In the genomic region with DNA sequence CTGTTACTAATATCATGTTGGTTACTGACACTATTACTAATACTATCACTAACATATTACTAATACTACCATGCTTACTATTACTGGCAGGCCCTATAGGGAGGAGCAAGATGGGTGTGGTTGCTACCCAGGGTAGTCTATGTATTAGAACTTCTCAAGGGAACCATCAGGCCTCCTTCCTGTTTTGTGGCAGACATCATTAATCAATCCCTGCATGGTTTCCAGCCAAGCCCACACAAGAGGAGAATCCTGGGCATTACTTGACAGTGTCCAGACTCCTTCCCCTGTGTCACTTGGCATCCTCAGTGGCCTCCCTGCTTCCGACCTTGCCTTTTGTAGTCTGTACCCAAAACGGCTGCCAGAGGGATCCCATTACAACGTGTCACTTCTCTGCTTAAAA, we compare ENCODE assay signal across 1 cellular context.
TF ChIP-seq lines count a peak whose summit lies in the region.

No MANE protein-coding gene starts in this region.

TF ChIP-seq in K562, 482 proteins besides CTCF, POLR2A, EP300 and RAD21:
- TF ChIP-seq, protein P1, sequence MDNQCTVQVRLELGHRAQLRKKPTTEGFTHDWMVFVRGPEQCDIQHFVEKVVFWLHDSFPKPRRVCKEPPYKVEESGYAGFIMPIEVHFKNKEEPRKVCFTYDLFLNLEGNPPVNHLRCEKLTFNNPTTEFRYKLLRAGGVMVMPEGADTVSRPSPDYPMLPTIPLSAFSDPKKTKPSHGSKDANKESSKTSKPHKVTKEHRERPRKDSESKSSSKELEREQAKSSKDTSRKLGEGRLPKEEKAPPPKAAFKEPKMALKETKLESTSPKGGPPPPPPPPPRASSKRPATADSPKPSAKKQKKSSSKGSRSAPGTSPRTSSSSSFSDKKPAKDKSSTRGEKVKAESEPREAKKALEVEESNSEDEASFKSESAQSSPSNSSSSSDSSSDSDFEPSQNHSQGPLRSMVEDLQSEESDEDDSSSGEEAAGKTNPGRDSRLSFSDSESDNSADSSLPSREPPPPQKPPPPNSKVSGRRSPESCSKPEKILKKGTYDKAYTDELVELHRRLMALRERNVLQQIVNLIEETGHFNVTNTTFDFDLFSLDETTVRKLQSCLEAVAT (IDR thresholded peaks at IDR 0.05), result peak in 1 of 2 experiments; percentile 98; a peak in 2 of 4 replicates
- TF ChIP-seq ZBTB17 (CRISPR knock-in tag; IDR thresholded peaks at IDR 0.05) (peak; percentile 98), CREB3L1 (IDR thresholded peaks at IDR 0.05; ENCODE audit: borderline replicate concordance, low read depth) (peak; percentile 85), CHAMP1 (IDR thresholded peaks at IDR 0.05) (no peak), AFF4 (CRISPR knock-in tag; IDR thresholded peaks at IDR 0.05) (no peak), ZNF197 (CRISPR knock-in tag; IDR thresholded peaks at IDR 0.05; ENCODE audit: low read depth) (no peak), ERF (CRISPR knock-in tag; IDR thresholded peaks at IDR 0.05) (no peak), NFE2L1 (tag; IDR thresholded peaks at IDR 0.05; ENCODE audit: borderline replicate concordance, low read depth) (no peak), HMG20A (CRISPR knock-in tag; conservative IDR thresholded peaks at IDR 0.05) (no peak)
- TF ChIP-seq, protein P2, sequence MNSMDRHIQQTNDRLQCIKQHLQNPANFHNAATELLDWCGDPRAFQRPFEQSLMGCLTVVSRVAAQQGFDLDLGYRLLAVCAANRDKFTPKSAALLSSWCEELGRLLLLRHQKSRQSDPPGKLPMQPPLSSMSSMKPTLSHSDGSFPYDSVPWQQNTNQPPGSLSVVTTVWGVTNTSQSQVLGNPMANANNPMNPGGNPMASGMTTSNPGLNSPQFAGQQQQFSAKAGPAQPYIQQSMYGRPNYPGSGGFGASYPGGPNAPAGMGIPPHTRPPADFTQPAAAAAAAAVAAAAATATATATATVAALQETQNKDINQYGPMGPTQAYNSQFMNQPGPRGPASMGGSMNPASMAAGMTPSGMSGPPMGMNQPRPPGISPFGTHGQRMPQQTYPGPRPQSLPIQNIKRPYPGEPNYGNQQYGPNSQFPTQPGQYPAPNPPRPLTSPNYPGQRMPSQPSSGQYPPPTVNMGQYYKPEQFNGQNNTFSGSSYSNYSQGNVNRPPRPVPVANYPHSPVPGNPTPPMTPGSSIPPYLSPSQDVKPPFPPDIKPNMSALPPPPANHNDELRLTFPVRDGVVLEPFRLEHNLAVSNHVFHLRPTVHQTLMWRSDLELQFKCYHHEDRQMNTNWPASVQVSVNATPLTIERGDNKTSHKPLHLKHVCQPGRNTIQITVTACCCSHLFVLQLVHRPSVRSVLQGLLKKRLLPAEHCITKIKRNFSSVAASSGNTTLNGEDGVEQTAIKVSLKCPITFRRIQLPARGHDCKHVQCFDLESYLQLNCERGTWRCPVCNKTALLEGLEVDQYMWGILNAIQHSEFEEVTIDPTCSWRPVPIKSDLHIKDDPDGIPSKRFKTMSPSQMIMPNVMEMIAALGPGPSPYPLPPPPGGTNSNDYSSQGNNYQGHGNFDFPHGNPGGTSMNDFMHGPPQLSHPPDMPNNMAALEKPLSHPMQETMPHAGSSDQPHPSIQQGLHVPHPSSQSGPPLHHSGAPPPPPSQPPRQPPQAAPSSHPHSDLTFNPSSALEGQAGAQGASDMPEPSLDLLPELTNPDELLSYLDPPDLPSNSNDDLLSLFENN (IDR thresholded peaks at IDR 0.05; ENCODE audit: low read depth in 2 of 2, low read length in 2 of 2), result peak in 1 of 2 experiments; percentile 73; a peak in 1 of 4 replicates
- TF ChIP-seq, protein P3, sequence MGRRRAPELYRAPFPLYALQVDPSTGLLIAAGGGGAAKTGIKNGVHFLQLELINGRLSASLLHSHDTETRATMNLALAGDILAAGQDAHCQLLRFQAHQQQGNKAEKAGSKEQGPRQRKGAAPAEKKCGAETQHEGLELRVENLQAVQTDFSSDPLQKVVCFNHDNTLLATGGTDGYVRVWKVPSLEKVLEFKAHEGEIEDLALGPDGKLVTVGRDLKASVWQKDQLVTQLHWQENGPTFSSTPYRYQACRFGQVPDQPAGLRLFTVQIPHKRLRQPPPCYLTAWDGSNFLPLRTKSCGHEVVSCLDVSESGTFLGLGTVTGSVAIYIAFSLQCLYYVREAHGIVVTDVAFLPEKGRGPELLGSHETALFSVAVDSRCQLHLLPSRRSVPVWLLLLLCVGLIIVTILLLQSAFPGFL (CRISPR knock-in tag; IDR thresholded peaks at IDR 0.05), result no peak
